19 cellular contexts compared by ENCODE assay signal in the genomic region with DNA sequence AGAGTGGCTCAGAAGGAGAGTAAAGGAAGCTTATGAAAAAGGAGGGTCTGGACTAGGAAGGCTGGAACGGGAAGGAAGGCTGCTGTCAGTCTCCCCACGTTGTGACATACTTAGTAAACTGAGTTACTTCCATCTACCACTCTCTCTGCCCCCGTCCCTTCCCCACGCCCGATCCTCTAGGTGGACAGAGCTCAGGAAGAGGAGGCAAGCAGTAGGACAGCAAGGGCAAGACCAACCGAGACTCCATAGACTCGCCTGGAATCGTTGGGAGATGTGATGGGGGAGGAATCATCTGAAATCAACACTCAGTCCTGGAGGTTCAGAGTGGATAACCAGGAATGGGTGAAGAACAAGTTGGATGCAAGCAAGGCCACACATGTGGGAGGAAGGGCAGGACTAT.
"Had no signal": no experiment of that assay in that cellular context is flagged by ENCODE, and none has a peak within 500 bp of the region (broad histone marks: within the 10 kb centered on the region; RNA-seq: fewer than 3 reads in every experiment).

No MANE protein-coding gene starts in this region.

- DNase-seq: KBM-7, MV-4-11, NCI-H1048, NCI-H1105 treated with DMSO at 0.1 percent for 48 hours, NCI-H1417 treated with DMSO at 0.1 percent for 48 hours, NCI-H146, NCI-H1694 treated with DMSO at 0.1 percent for 48 hours, NCI-H1930, NCI-H2081, NCI-H2107, NCI-H226, NCI-H446, NCI-H510A treated with DMSO at 0.1 percent for 48 hours, NCI-H526 treated with DMSO at 0.1 percent for 48 hours, NCI-H748 treated with DMSO at 0.1 percent for 48 hours, RPMI8226, SHP77, SK-N-SH had no signal

- H3K9me3 ChIP-seq: SK-N-SH had no signal

- FAIRE-seq: RCC 7860 had no signal

- H3K9ac ChIP-seq: SK-N-SH had no signal

- H3K4me2 ChIP-seq: SK-N-SH had no signal
